In genomic region chr1:25669781-25670567, GRCh38 we compare ENCODE assay signal across 13 cellular contexts.
"Had no signal": no experiment of that assay in that cellular context is flagged by ENCODE, and none has a peak within 500 bp of the region (broad histone marks: within the 10 kb centered on the region; RNA-seq: fewer than 3 reads in every experiment).

No MANE protein-coding gene starts in this region.

- H3K9me3 ChIP-seq: esophagus muscularis mucosa, gastroesophageal sphincter, heart left ventricle had no signal

- H3K36me3 Mint-ChIP-seq: natural killer cell had no signal

- DNase-seq: activated CD4-positive, alpha-beta T cell treated with anti-CD3 and anti-CD28 coated beads for 1 hour; activated T-cell treated with anti-CD3 and anti-CD28 coated beads, Interleukin-2, amount 50 U/mL, for 72 hours; dermis blood vessel endothelial cell; effector memory CD4-positive, alpha-beta T cell; immature natural killer cell; natural killer cell; nucleus accumbens; stimulated activated naive B cell treated with anti-CD40 and anti-IgM and Interleukin-4, amounts not matched to agents 10 μg/mL and 1 μg/mL and 100 μg/mL, for 72 hours had no signal

- H3K4me1 Mint-ChIP-seq: memory B cell had no signal

- ATAC-seq: activated T-cell treated with anti-CD3 and anti-CD28 coated beads, Interleukin-2, amount 50 U/mL, for 72 hours; gastroesophageal sphincter; heart left ventricle; natural killer cell; SK-N-SH treated with all-trans-retinoic acid at 6 μM for 48 hours; stimulated activated naive B cell treated with anti-CD40 and anti-IgM and Interleukin-4, amounts not matched to agents 10 μg/mL and 1 μg/mL and 100 μg/mL, for 72 hours had no signal

- H3K4me3 ChIP-seq: esophagus muscularis mucosa, gastroesophageal sphincter, heart left ventricle had no signal

- H3K9me3 Mint-ChIP-seq: activated T-cell treated with anti-CD3 and anti-CD28 coated beads, Interleukin-2, amount 50 U/mL, for 72 hours; immature natural killer cell; natural killer cell had no signal

- H3K27me3 ChIP-seq: esophagus muscularis mucosa, gastroesophageal sphincter, heart left ventricle had no signal

- H3K4me3 Mint-ChIP-seq: immature natural killer cell; memory B cell; natural killer cell; stimulated activated naive B cell treated with anti-CD40 and anti-IgM and Interleukin-4, amounts not matched to agents 10 μg/mL and 1 μg/mL and 100 μg/mL, for 72 hours had no signal

- H3K27ac Mint-ChIP-seq: immature natural killer cell; memory B cell; natural killer cell; stimulated activated naive B cell treated with anti-CD40 and anti-IgM and Interleukin-4, amounts not matched to agents 10 μg/mL and 1 μg/mL and 100 μg/mL, for 72 hours had no signal

- H3K36me3 ChIP-seq: esophagus muscularis mucosa had no signal

- H3K27ac ChIP-seq: esophagus muscularis mucosa, gastroesophageal sphincter, heart left ventricle had no signal
